8 cellular contexts compared by ENCODE assay signal in the genomic region with DNA sequence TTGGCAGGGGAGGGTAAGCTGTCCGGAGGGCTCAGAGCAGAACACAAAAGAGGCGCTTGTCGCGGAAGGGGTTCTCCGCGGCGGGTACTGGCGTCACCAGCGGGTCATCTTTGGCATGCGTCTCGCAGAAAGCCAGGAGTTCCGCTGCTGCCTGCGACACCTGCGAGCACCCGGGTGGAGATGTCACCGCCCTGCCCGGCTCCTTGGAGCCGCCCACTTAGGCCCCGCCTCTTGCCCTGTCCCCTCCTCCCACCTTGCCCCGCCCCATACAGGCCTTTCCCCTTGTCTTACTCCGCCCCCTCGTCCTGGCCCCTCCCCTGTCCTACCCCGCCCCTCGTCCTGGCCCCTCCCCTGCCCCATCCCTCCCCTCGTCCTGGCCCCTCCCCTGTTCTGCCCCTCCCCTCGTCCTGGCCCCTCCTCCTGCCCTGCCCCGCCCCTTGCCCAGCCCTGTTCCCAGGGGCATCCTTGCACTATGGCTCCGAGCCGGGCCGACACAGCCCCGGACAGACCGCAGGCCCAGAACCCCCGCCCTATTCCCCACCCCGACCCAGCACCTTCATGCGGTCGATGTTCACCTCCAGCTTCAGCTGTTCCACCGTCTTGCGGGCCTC. TPM values are rescaled to one million over a fixed set of nuclear protein-coding genes. Genes with fewer than 3 reads are reported as not detected.
DNase-seq lines count a peak whose midpoint lies in the region; ATAC-seq and TF ChIP-seq lines count a peak whose summit lies in the region.

No MANE protein-coding gene starts in this region.

- H3K36me3 ChIP-seq in HEK293 (ENCODE audit: control insufficient read depth in 2 of 2, insufficient read depth in 1 of 2, low read length in 2 of 2) (no peaks in the 10 kb centered on the region), left lung (no peaks in the 10 kb centered on the region)

- TF ChIP-seq CTCF in HEK293 (tag by site-specific recombination; IDR thresholded peaks at IDR 0.05) (no peak), left lung (IDR thresholded peaks at IDR 0.05) (no peak)

- peaks cover 0 to 83% of the 10 kb centered on the region in 2 donors for H3K27me3 ChIP-seq in left lung

- H3K4me1 ChIP-seq in HEK293 (ENCODE audit: control insufficient read depth, insufficient read depth, low read length) (peaks cover 3% of the 10 kb centered on the region; the same call in 1 of the 2 replicates), left lung (peaks cover 4 to 33% of the 10 kb centered on the region in 2 donors)

- ATAC-seq in left lung = peak; percentile 86

- H3K9me3 ChIP-seq in HEK293 (ENCODE audit: control insufficient read depth, insufficient read depth, low read depth, low read length) (no peaks in the 10 kb centered on the region), left lung (no peaks in the 10 kb centered on the region)

- DNase-seq in DMS 273 (lab: John Stamatoyannopoulos, UW; ENCODE audit: unreplicated experiment) (peak; percentile 71), NCI-H2171 treated with DMSO at 0.1 percent for 48 hours (lab: John Stamatoyannopoulos, UW) (peak; percentile 83), left lung (peak; percentile 88 to 94), mesenteric fat pad (ENCODE audit: low spot score) (no peak)
- peak; percentile 99 for DNase-seq in activated CD4-positive, alpha-beta T cell treated with anti-CD3 and anti-CD28 coated beads for 48 hours
- peak; percentile 94 for DNase-seq in stimulated activated CD4-positive, alpha-beta T cell treated with anti-CD3 and anti-CD28 coated beads, Interleukin-4, amount 100 ng/mL, for 1 hour

- POLR2A ChIA-PET in HEK293 (lab: Yijun Ruan, JAX) = no interaction called here

- intact Hi-C loops in left lung (cut with DNase I) = no loop called here

- H3K4me3 ChIP-seq in HEK293 (ENCODE audit: low read depth, low read length) (peak overlapping the region; percentile 33), left lung (peak overlapping the region in 1 of 2 donors; percentile 20)

- H3K27ac ChIP-seq in HEK293 (ENCODE audit: extremely low read depth, low read depth, low read length) = no peak overlapping the region
- peak overlapping the region; percentile 65 for H3K27ac ChIP-seq in cingulate gyrus (ENCODE audit: low read depth, low read length)
- no peak overlapping the region for H3K27ac ChIP-seq in left lung

- CTCF ChIA-PET in HEK293 (lab: Yijun Ruan, JAX) = interaction anchor here (1.1 to 6.9 kb wide), 3 partner anchors 13 to 28 kb away, joined by 6 to 95 read pairs (median 45); partner anchors contain the start of gene DACT3

TF ChIP-seq in HEK293, 187 proteins besides CTCF, POLR2A, EP300 and RAD21 (continues in another document):
- TF ChIP-seq ZNF629 (tag by site-specific recombination; IDR thresholded peaks at IDR 0.05) = peak; percentile 57
- TF ChIP-seq GLIS2 (tag by site-specific recombination; IDR thresholded peaks at IDR 0.05) = no peak; the same call in 1 of the 2 replicates
- TF ChIP-seq ZNF341 (tag by site-specific recombination; IDR thresholded peaks at IDR 0.05; ENCODE audit: low read depth) = no peak
- TF ChIP-seq RBAK (tag by site-specific recombination; IDR thresholded peaks at IDR 0.05) = no peak
- TF ChIP-seq SCRT2 (tag by site-specific recombination; IDR thresholded peaks at IDR 0.05) = no peak
- no peak for TF ChIP-seq SETDB1 (IDR thresholded peaks at IDR 0.05; ENCODE audit: insufficient read length, low read length)
- no peak for TF ChIP-seq GLI2 (tag by site-specific recombination; IDR thresholded peaks at IDR 0.05; ENCODE audit: borderline replicate concordance, low read depth)
- no peak for TF ChIP-seq ZNF518A (tag by site-specific recombination; conservative IDR thresholded peaks at IDR 0.05; ENCODE audit: low read depth)
- TF ChIP-seq, protein P1, sequence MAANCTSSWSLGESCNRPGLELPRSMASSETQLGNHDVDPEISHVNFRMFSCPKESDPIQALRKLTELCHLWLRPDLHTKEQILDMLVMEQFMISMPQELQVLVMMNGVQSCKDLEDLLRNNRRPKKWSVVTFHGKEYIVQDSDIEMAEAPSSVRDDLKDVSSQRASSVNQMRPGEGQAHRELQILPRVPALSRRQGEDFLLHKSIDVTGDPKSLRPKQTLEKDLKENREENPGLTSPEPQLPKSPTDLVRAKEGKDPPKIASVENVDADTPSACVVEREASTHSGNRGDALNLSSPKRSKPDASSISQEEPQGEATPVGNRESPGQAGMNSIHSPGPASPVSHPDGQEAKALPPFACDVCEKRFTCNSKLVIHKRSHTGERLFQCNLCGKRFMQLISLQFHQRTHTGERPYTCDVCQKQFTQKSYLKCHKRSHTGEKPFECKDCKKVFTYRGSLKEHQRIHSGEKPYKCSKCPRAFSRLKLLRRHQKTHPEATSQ (tag by site-specific recombination; IDR thresholded peaks at IDR 0.05) = no peak
- 0 out of 2 replicates have a peak, but pooled peaks have one; percentile 18 for TF ChIP-seq ZNF335 (tag by site-specific recombination; conservative IDR thresholded peaks at IDR 0.05)
- no peak for TF ChIP-seq ZBTB49 (tag by site-specific recombination; IDR thresholded peaks at IDR 0.05; ENCODE audit: low read depth)

RNA-seq across cellular contexts. Expression of gene GNG8, which starts 1.9 kb away (rescaled TPM):
- not detected for total RNA-seq in left lung
- not detected for total RNA-seq in mesenteric fat pad

RNA-seq across cellular contexts. Expression of gene PTGIR, which starts 9.3 kb away (rescaled TPM):
- total RNA-seq in left lung (10 to 100 TPM in 1 of 2 donors, 1 to 10 TPM in 1; 9.8 to 12.1 TPM), mesenteric fat pad (7.2 TPM)

RNA-seq across cellular contexts. Expression of gene DACT3, which starts 26.8 kb away (rescaled TPM):
- total RNA-seq in left lung = 10 to 100 TPM in 1 of 2 donors, 1 to 10 TPM in 1; 6.6 to 15.0 TPM
- 3.4 TPM for total RNA-seq in mesenteric fat pad

RNA-seq across cellular contexts. Expression of gene CALM3, which starts 33.0 kb away (rescaled TPM):
- 100 to 1,000 TPM; 178 to 225 TPM for total RNA-seq in left lung
- 125 TPM for total RNA-seq in mesenteric fat pad
